ENCODE assay signal across 8 cellular contexts in genomic region chr7:41977165-41977651, GRCh38.
DNase-seq lines count a peak whose midpoint lies in the region; ATAC-seq, FAIRE-seq and TF ChIP-seq lines count a peak whose summit lies in the region.

No MANE protein-coding gene starts in this region.

- H3K9me3 Mint-ChIP-seq in stimulated activated effector memory CD8-positive, alpha-beta T cell treated with anti-CD3 and anti-CD28 coated beads, Interleukin-12 subunit alpha, Interleukin-12 subunit beta, amount 100 ng/mL, for 72 hours, result no peaks in the 10 kb centered on the region

- H3K9ac ChIP-seq in endothelial cell of umbilical vein (replicated peaks; ENCODE audit: extremely low read depth, insufficient read depth, low read length), result no peak overlapping the region

- POLR2A ChIA-PET in OCI-LY7 (lab: Charles Lee) (interaction anchor here (0.8 kb wide), 1 partner anchor 49 kb away, joined by 3 read pairs; no protein-coding TSS in a partner anchor), endothelial cell of umbilical vein (lab: Charles Lee) (no interaction called here)

- TF ChIP-seq POLR2A in endothelial cell of umbilical vein (IDR thresholded peaks at IDR 0.05; ENCODE audit: low read depth, low read length), result no peak

- dilution Hi-C loops in endothelial cell of umbilical vein (cut with MboI; ENCODE audit: extremely low pct_ligation_motif_present, low sequenced_read_pairs), result loop anchor here (25.0 kb wide), 1 partner anchor 260 kb away; the partner anchor contains the start of gene GLI3

- FAIRE-seq in endothelial cell of umbilical vein (lab: Jason Lieb, UNC), result peak; percentile 86

- TF ChIP-seq CTCF in OCI-LY7 (conservative IDR thresholded peaks at IDR 0.05; ENCODE audit: low read length) (peak; percentile 85), endothelial cell of umbilical vein (IDR thresholded peaks at IDR 0.05; ENCODE audit: extremely low read depth in 1 of 2, insufficient read depth in 1 of 2, low read depth in 1 of 2, low read length in 2 of 2) (peak; percentile 54 to 69)

- no peak overlapping the region for H3K4me3 Mint-ChIP-seq in stimulated activated effector memory CD8-positive, alpha-beta T cell treated with anti-CD3 and anti-CD28 coated beads, Interleukin-12 subunit alpha, Interleukin-12 subunit beta, amount 100 ng/mL, for 72 hours

- DNase-seq in NCI-H2196 treated with DMSO at 0.1 percent for 48 hours (lab: John Stamatoyannopoulos, UW; ENCODE audit: unreplicated experiment) (peak; percentile 3), NCI-H2196 (lab: John Stamatoyannopoulos, UW; ENCODE audit: unreplicated experiment) (no peak), OCI-LY7 (ENCODE audit: low spot score) (peak; percentile 51), endothelial cell of umbilical vein (ENCODE audit: low read depth, low spot score) (peak; percentile 65), middle frontal gyrus (ENCODE audit: extremely low spot score, low spot score) (peak; percentile 62)
- no peak for DNase-seq in stimulated activated effector memory CD8-positive, alpha-beta T cell treated with anti-CD3 and anti-CD28 coated beads, Interleukin-12 subunit alpha, Interleukin-12 subunit beta, amount 100 ng/mL, for 72 hours (ENCODE audit: low spot score in 2 of 2)

- no peak overlapping the region for H2AFZ ChIP-seq in OCI-LY7 (ENCODE audit: low read length)
- no peak overlapping the region for H2AFZ ChIP-seq in endothelial cell of umbilical vein (ENCODE audit: low read depth, low read length)

- H3K79me2 ChIP-seq in OCI-LY7 (ENCODE audit: insufficient read depth, low read depth, low read length), result no peaks in the 10 kb centered on the region
- no peaks in the 10 kb centered on the region for H3K79me2 ChIP-seq in endothelial cell of umbilical vein (ENCODE audit: control insufficient read depth, insufficient read depth, low read length)

- H3K9me3 ChIP-seq in OCI-LY7 (ENCODE audit: low read length), result no peaks in the 10 kb centered on the region
- no peaks in the 10 kb centered on the region for H3K9me3 ChIP-seq in endothelial cell of umbilical vein (replicated peaks; ENCODE audit: control insufficient read depth, insufficient read depth, low read length)

- H4K20me1 ChIP-seq in OCI-LY7 (ENCODE audit: insufficient read depth, low read length), result no peaks in the 10 kb centered on the region
- no peaks in the 10 kb centered on the region for H4K20me1 ChIP-seq in endothelial cell of umbilical vein (replicated peaks; ENCODE audit: control insufficient read depth, extremely low read depth, insufficient read depth, low read length)

- no peaks in the 10 kb centered on the region for H3K9me2 ChIP-seq in OCI-LY7 (ENCODE audit: insufficient read depth, low read length)

- no peaks in the 10 kb centered on the region for H3K27me3 ChIP-seq in endothelial cell of umbilical vein (ENCODE audit: control insufficient read depth in 2 of 2, insufficient read depth in 2 of 2, low read length in 2 of 2)

- H3K4me1 Mint-ChIP-seq in stimulated activated effector memory CD8-positive, alpha-beta T cell treated with anti-CD3 and anti-CD28 coated beads, Interleukin-12 subunit alpha, Interleukin-12 subunit beta, amount 100 ng/mL, for 72 hours, result no peaks in the 10 kb centered on the region

- H3K27ac ChIP-seq in OCI-LY7 (ENCODE audit: low read depth, low read length, poor library complexity, severe bottlenecking) (no peak overlapping the region), endothelial cell of umbilical vein (ENCODE audit: insufficient read depth, low read depth, low read length) (no peak overlapping the region)

- CTCF ChIA-PET in OCI-LY7 (lab: Charles Lee; ENCODE audit: unreplicated experiment), result no interaction called here
- CTCF ChIA-PET in endothelial cell of umbilical vein (lab: Charles Lee), result interaction anchor here (0.7 to 9.3 kb wide), 39 partner anchors 7 to 909 kb away, joined by 3 to 106 read pairs (median 4); no protein-coding TSS in a partner anchor

- no TSS peak for BruUV-seq in OCI-LY7 (replicated peaks; lab: Mats Ljungman, UMichigan)
- no TSS peak for BruUV-seq in endothelial cell of umbilical vein (replicated peaks; lab: Mats Ljungman, UMichigan)

- no peak for ATAC-seq in HG02870 (IDR thresholded peaks at IDR 0.05; ENCODE audit: unreplicated experiment)
- no peak for ATAC-seq in stimulated activated effector memory CD8-positive, alpha-beta T cell treated with anti-CD3 and anti-CD28 coated beads, Interleukin-12 subunit alpha, Interleukin-12 subunit beta, amount 100 ng/mL, for 72 hours
- ATAC-seq in HG02623 (IDR thresholded peaks at IDR 0.05; ENCODE audit: unreplicated experiment), result no peak

- no peaks in the 10 kb centered on the region for H3K9me1 ChIP-seq in endothelial cell of umbilical vein (replicated peaks; ENCODE audit: control insufficient read depth, extremely low read depth, insufficient read depth, low read length)

- no peaks in the 10 kb centered on the region for H3K4me1 ChIP-seq in OCI-LY7 (ENCODE audit: insufficient read depth, low read length, poor library complexity, severe bottlenecking)
- no peaks in the 10 kb centered on the region for H3K4me1 ChIP-seq in endothelial cell of umbilical vein (ENCODE audit: control insufficient read depth, extremely low read depth, insufficient read depth, low read length)

- intact Hi-C loops in OCI-LY7 (cut with micrococcal nuclease; ENCODE audit: unreplicated experiment) (no loop called here), endothelial cell of umbilical vein (cut with micrococcal nuclease) (loop anchor here (1.0 to 2.0 kb wide), 4 partner anchors 34 to 899 kb away; partner anchors contain the start of gene GLI3)

- H3K27ac Mint-ChIP-seq in stimulated activated effector memory CD8-positive, alpha-beta T cell treated with anti-CD3 and anti-CD28 coated beads, Interleukin-12 subunit alpha, Interleukin-12 subunit beta, amount 100 ng/mL, for 72 hours, result no peak overlapping the region

- H3K36me3 ChIP-seq in OCI-LY7 (ENCODE audit: insufficient read depth, low read length) (no peaks in the 10 kb centered on the region), endothelial cell of umbilical vein (ENCODE audit: control insufficient read depth in 2 of 2, extremely low read depth in 1 of 2, insufficient read depth in 2 of 2, low read length in 2 of 2) (peaks cover 0 to 10% of the 10 kb centered on the region in 2 experiments)

- H3K4me3 ChIP-seq in OCI-LY7 (ENCODE audit: low read depth, low read length, poor library complexity, severe bottlenecking), result no peak overlapping the region
- no peak overlapping the region for H3K4me3 ChIP-seq in endothelial cell of umbilical vein (replicated peaks in 1 of 3; ENCODE audit: insufficient read depth in 1 of 3, low read depth in 1 of 3, low read length in 3 of 3)

- H3K36me3 Mint-ChIP-seq in stimulated activated effector memory CD8-positive, alpha-beta T cell treated with anti-CD3 and anti-CD28 coated beads, Interleukin-12 subunit alpha, Interleukin-12 subunit beta, amount 100 ng/mL, for 72 hours, result no peaks in the 10 kb centered on the region

- H3K4me2 ChIP-seq in OCI-LY7 (ENCODE audit: low read length), result no peak overlapping the region
- H3K4me2 ChIP-seq in endothelial cell of umbilical vein (ENCODE audit: insufficient read depth, low read length), result no peak overlapping the region

TF ChIP-seq in endothelial cell of umbilical vein, 7 proteins besides CTCF, POLR2A, EP300 and RAD21:
- TF ChIP-seq POLR2AphosphoS5 (IDR thresholded peaks at IDR 0.05; ENCODE audit: insufficient read depth, low read depth, low read length) (no peak), MAX (IDR thresholded peaks at IDR 0.05; ENCODE audit: insufficient read depth, insufficient read length) (no peak), JUN (IDR thresholded peaks at IDR 0.05; ENCODE audit: borderline replicate concordance, insufficient read depth, insufficient read length, low read depth) (no peak), EZH2 (IDR thresholded peaks at IDR 0.05; ENCODE audit: borderline replicate concordance, low read depth, low read length, severe bottlenecking) (no peak), GATA2 (IDR thresholded peaks at IDR 0.05; ENCODE audit: insufficient read depth, insufficient read length, low read depth, low read length) (no peak), FOS (IDR thresholded peaks at IDR 0.05; ENCODE audit: borderline replicate concordance, insufficient read depth, low read length) (no peak), MYC (IDR thresholded peaks at IDR 0.05; ENCODE audit: low read depth, low read length) (no peak)

Comparison
In these comparisons a context has a peak if more than half of its experiments do, and no peak if none do; other contexts are left out.
1. DNase-seq: peak in NCI-H2196 treated with DMSO at 0.1 percent for 48 hours (single experiment), OCI-LY7 (single experiment), endothelial cell of umbilical vein (single experiment) and middle frontal gyrus (single experiment); none in NCI-H2196 (single experiment) and stimulated activated effector memory CD8-positive, alpha-beta T cell treated with anti-CD3 and anti-CD28 coated beads, Interleukin-12 subunit alpha, Interleukin-12 subunit beta, amount 100 ng/mL, for 72 hours (0 of 2).